ENCODE assay signal across 17 cellular contexts in genomic region chr15:91928676-91929075, GRCh38.
"Had no signal": no experiment of that assay in that cellular context is flagged by ENCODE, and none has a peak within 500 bp of the region (broad histone marks: within the 10 kb centered on the region; RNA-seq: fewer than 3 reads in every experiment).

No MANE protein-coding gene starts in this region.

- H3K4me3 ChIP-seq: body of pancreas, colonic mucosa, esophagus squamous epithelium, pancreas, vagina had no signal

- DNase-seq: activated CD4-positive, alpha-beta T cell treated with anti-CD3 and anti-CD28 coated beads, Interleukin-2, amount 10 ng/mL, durations not matched to agents 24 days and 14 days; activated CD4-positive, CD25-positive, alpha-beta regulatory T cell; activated CD8-positive, alpha-beta memory T cell treated with anti-CD3 and anti-CD28 coated beads for 24 hours; activated gamma-delta T cell treated with Interleukin-2 at 50 U/mL for 16 hours; amniotic stem cell; body of pancreas; central memory CD4-positive, alpha-beta T cell; colonic mucosa; effector CD4-positive, alpha-beta T cell; esophagus squamous epithelium; foreskin fibroblast; hippocampal formation; midbrain; pancreas; stimulated activated CD4-positive, alpha-beta T cell treated with anti-CD3 and anti-CD28 coated beads, Interleukin-12 subunit alpha, Interleukin-12 subunit beta, amount 100 ng/mL, for 4 hours; stimulated activated CD4-positive, alpha-beta T cell treated with anti-CD3 and anti-CD28 coated beads, Interleukin-2, amount 100 ng/mL, for 24 hours had no signal

- H3K27ac ChIP-seq: body of pancreas, colonic mucosa, pancreas had no signal

- H3K36me3 ChIP-seq: colonic mucosa, esophagus squamous epithelium, pancreas, vagina had no signal

- H3K27me3 ChIP-seq: body of pancreas, colonic mucosa, esophagus squamous epithelium, pancreas, vagina had no signal

- H3K9me3 ChIP-seq: body of pancreas, colonic mucosa, esophagus squamous epithelium, pancreas, vagina had no signal

- FAIRE-seq: pancreas had no signal

- H3K4me1 ChIP-seq: pancreas had no signal

- ATAC-seq: body of pancreas, pancreas had no signal
